ENCODE assay signal across 1 cellular context in genomic region chr7:97017197-97018125, GRCh38.
TF ChIP-seq lines count a peak whose summit lies in the region.

No MANE protein-coding gene starts in this region.

TF ChIP-seq in HepG2, 621 proteins besides CTCF, POLR2A, EP300 and RAD21 (continued from another document):
- TF ChIP-seq TFE3 (CRISPR knock-in tag; IDR thresholded peaks at IDR 0.05) (no peak), ZNF768 (CRISPR knock-in tag; IDR thresholded peaks at IDR 0.05) (0 out of 2 replicates have a peak, but pooled peaks have one; percentile 16), SRF (IDR thresholded peaks at IDR 0.05; ENCODE audit: low read depth, low read length) (no peak), CERS6 (CRISPR knock-in tag; IDR thresholded peaks at IDR 0.05) (no peak), KLF12 (CRISPR knock-in tag; IDR thresholded peaks at IDR 0.05; ENCODE audit: borderline replicate concordance) (no peak), ZNF207 (IDR thresholded peaks at IDR 0.05; ENCODE audit: borderline replicate concordance) (no peak), ZNF10 (CRISPR knock-in tag; IDR thresholded peaks at IDR 0.05; ENCODE audit: borderline replicate concordance, low read depth) (no peak), AKAP8 (CRISPR knock-in tag; IDR thresholded peaks at IDR 0.05) (no peak), TFDP1 (CRISPR knock-in tag; IDR thresholded peaks at IDR 0.05; ENCODE audit: borderline replicate concordance) (peak; percentile 29; the same call in 1 of the 2 replicates), ESRRA (CRISPR knock-in tag; IDR thresholded peaks at IDR 0.05; ENCODE audit: low read depth) (0 out of 2 replicates have a peak, but pooled peaks have one; percentile 3), FOSL1 (CRISPR knock-in tag; IDR thresholded peaks at IDR 0.05; ENCODE audit: borderline replicate concordance) (no peak), HOXA7 (CRISPR knock-in tag; IDR thresholded peaks at IDR 0.05) (no peak), ZFX (CRISPR knock-in tag; IDR thresholded peaks at IDR 0.05; ENCODE audit: low read depth) (peak; percentile 79; the same call in 1 of the 2 replicates), RARG (CRISPR knock-in tag; IDR thresholded peaks at IDR 0.05; ENCODE audit: low read depth) (no peak), FOXA3 (CRISPR knock-in tag; IDR thresholded peaks at IDR 0.05) (no peak), TEF (CRISPR knock-in tag; IDR thresholded peaks at IDR 0.05) (no peak), ZNF674 (CRISPR knock-in tag; IDR thresholded peaks at IDR 0.05; ENCODE audit: low read depth) (no peak), SOX13 (IDR thresholded peaks at IDR 0.05) (no peak), SOX13 (CRISPR knock-in tag; conservative IDR thresholded peaks at IDR 0.05 in 1 of 2, IDR thresholded peaks at IDR 0.05 in 1 of 2) (no peak), ZSCAN31 (CRISPR knock-in tag; IDR thresholded peaks at IDR 0.05; ENCODE audit: low read depth) (0 out of 2 replicates have a peak, but pooled peaks have one; percentile 58), SKI (IDR thresholded peaks at IDR 0.05; ENCODE audit: partially characterized antibody) (no peak), ZNF34 (CRISPR knock-in tag; IDR thresholded peaks at IDR 0.05; ENCODE audit: borderline replicate concordance) (no peak), ZBTB46 (CRISPR knock-in tag; IDR thresholded peaks at IDR 0.05; ENCODE audit: borderline replicate concordance) (no peak), THAP9 (CRISPR knock-in tag; IDR thresholded peaks at IDR 0.05; ENCODE audit: borderline replicate concordance) (no peak), ZNF724P (CRISPR knock-in tag; IDR thresholded peaks at IDR 0.05; ENCODE audit: borderline replicate concordance) (no peak), SRSF4 (IDR thresholded peaks at IDR 0.05; ENCODE audit: low read depth, low read length, poor library complexity, severe bottlenecking) (no peak), ZFP90 (CRISPR knock-in tag; IDR thresholded peaks at IDR 0.05; ENCODE audit: borderline replicate concordance) (no peak), MAZ (IDR thresholded peaks at IDR 0.05; ENCODE audit: borderline replicate concordance, low read depth, low read length) (no peak), MAZ (CRISPR knock-in tag; IDR thresholded peaks at IDR 0.05; ENCODE audit: low read depth) (no peak), ZBTB42 (CRISPR knock-in tag; IDR thresholded peaks at IDR 0.05) (no peak), ZNF253 (CRISPR knock-in tag; IDR thresholded peaks at IDR 0.05; ENCODE audit: borderline replicate concordance) (no peak), ISX (CRISPR knock-in tag; conservative IDR thresholded peaks at IDR 0.05) (no peak), IRF9 (CRISPR knock-in tag; IDR thresholded peaks at IDR 0.05; ENCODE audit: borderline replicate concordance) (no peak), KDM1A (CRISPR knock-in tag; IDR thresholded peaks at IDR 0.05) (no peak), ZNF678 (CRISPR knock-in tag; IDR thresholded peaks at IDR 0.05) (no peak), TERF1 (CRISPR knock-in tag; IDR thresholded peaks at IDR 0.05) (no peak), CREBL2 (CRISPR knock-in tag; IDR thresholded peaks at IDR 0.05; ENCODE audit: borderline replicate concordance) (no peak), ZBTB25 (CRISPR knock-in tag; IDR thresholded peaks at IDR 0.05) (no peak), UBTF (CRISPR knock-in tag; IDR thresholded peaks at IDR 0.05) (peak; percentile 6; the same call in 1 of the 2 replicates), RELA (CRISPR knock-in tag; IDR thresholded peaks at IDR 0.05) (no peak)
